18 cellular contexts compared by ENCODE assay signal in the genomic region with DNA sequence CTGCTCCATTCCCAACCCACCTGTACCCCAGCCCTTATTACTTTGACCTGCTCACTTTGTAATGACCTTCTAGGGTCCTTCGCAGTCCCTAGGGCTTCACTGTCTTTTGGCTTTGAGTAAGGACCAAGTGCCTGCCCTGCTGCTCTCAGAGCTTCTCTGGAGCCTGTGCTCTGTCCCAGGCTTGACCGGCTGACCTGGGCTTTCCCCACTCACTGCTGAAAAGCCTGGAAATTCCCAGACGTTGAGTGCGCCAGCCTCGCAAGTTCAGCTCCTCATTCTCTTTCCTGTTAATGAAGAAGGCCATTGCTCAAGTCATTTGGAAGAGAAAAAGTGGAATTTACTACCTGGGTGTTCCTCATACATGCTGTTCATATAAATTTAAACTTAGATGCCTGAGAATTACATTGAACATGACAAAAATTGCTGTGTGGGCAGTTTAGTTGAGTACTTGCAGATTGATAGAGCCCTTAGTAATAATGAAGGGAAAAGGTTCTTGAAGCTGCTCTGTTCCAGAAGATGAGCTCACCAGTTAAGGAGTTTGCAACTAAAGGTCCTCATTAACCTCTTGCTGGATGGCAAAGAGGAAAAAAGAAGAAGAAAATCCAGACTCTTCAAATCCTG.
DNase-seq lines count a peak whose midpoint lies in the region; ATAC-seq and TF ChIP-seq lines count a peak whose summit lies in the region.
"Had no signal": no experiment of that assay in that cellular context is flagged by ENCODE, and none has a peak within 500 bp of the region (broad histone marks: within the 10 kb centered on the region; RNA-seq: fewer than 3 reads in every experiment).

No MANE protein-coding gene starts in this region.

- no peak for TF ChIP-seq POLR2A in breast epithelium (IDR thresholded peaks at IDR 0.05)

- no peaks in the 10 kb centered on the region for H3K27me3 ChIP-seq in breast epithelium
- H3K27me3 ChIP-seq in left lung = no peaks in the 10 kb centered on the region
- no peaks in the 10 kb centered on the region for H3K27me3 ChIP-seq in upper lobe of right lung
- H3K27me3 ChIP-seq: ascending aorta, neutrophil, tibial artery had no signal

- TF ChIP-seq CTCF in breast epithelium (IDR thresholded peaks at IDR 0.05) = no peak
- TF ChIP-seq CTCF in MCF 10A (IDR thresholded peaks at IDR 0.05; ENCODE audit: unreplicated experiment) = no peak
- TF ChIP-seq CTCF in epithelial cell of esophagus (IDR thresholded peaks at IDR 0.05; ENCODE audit: insufficient read depth, low read depth, low read length, missing control alignments) = no peak
- no peak for TF ChIP-seq CTCF in left lung (IDR thresholded peaks at IDR 0.05)
- no peak for TF ChIP-seq CTCF in upper lobe of right lung (IDR thresholded peaks at IDR 0.05)

- CTCF ChIA-PET in MCF 10A (lab: Yijun Ruan, JAX) = interaction anchor here (0.6 kb wide), 2 partner anchors 16 to 35 kb away, joined by 4 read pairs; no protein-coding TSS in a partner anchor

- no peak overlapping the region for H3K4me3 Mint-ChIP-seq in MCF 10A (ENCODE audit: unreplicated experiment)
- H3K4me3 Mint-ChIP-seq: activated CD4-positive, alpha-beta T cell treated with anti-CD3 and anti-CD28 coated beads for 36 hours; activated T-cell treated with anti-CD3 and anti-CD28 coated beads, Interleukin-2, amount 50 U/mL, for 72 hours; memory B cell had no signal

- H3K36me3 ChIP-seq in breast epithelium = no peaks in the 10 kb centered on the region
- H3K36me3 ChIP-seq in left lung = no peaks in the 10 kb centered on the region
- no peaks in the 10 kb centered on the region for H3K36me3 ChIP-seq in upper lobe of right lung
- H3K36me3 ChIP-seq: ascending aorta, neutrophil, tibial artery had no signal

- no peak overlapping the region for H3K27ac Mint-ChIP-seq in MCF 10A (ENCODE audit: low read depth, unreplicated experiment)
- H3K27ac Mint-ChIP-seq: activated CD4-positive, alpha-beta T cell treated with anti-CD3 and anti-CD28 coated beads for 36 hours; activated T-cell treated with anti-CD3 and anti-CD28 coated beads, Interleukin-2, amount 50 U/mL, for 72 hours; memory B cell had no signal

- H3K36me3 Mint-ChIP-seq in MCF 10A (ENCODE audit: insufficient read depth, unreplicated experiment) = peaks cover 7% of the 10 kb centered on the region

- H3K27me3 Mint-ChIP-seq in MCF 10A (ENCODE audit: insufficient read depth, unreplicated experiment) = no peaks in the 10 kb centered on the region
- H3K27me3 Mint-ChIP-seq: activated CD4-positive, alpha-beta T cell treated with anti-CD3 and anti-CD28 coated beads for 36 hours; memory B cell had no signal

- H3K27ac ChIP-seq in breast epithelium (peak overlapping the region; percentile 19 to 64), left lung (no peak overlapping the region), upper lobe of right lung (no peak overlapping the region)
- H3K27ac ChIP-seq: ascending aorta, neutrophil, tibial artery had no signal

- BruUV-seq in MCF 10A (replicated peaks; lab: Mats Ljungman, UMichigan) = no TSS peak

- DNase-seq in breast epithelium (ENCODE audit: low spot score in 2 of 2) = no peak
- DNase-seq in MCF 10A (ENCODE audit: unreplicated experiment) = no peak
- peak; percentile 38 for DNase-seq in epithelial cell of esophagus (ENCODE audit: low read depth)
- DNase-seq in left lung = peak in 1 of 2 donors; percentile 46
- DNase-seq in upper lobe of right lung = no peak
- DNase-seq in D341Med (ENCODE audit: low spot score) = no peak
- DNase-seq: activated CD4-positive, alpha-beta T cell treated with anti-CD3 and anti-CD28 coated beads for 36 hours; activated T-cell treated with anti-CD3 and anti-CD28 coated beads, Interleukin-2, amount 50 U/mL, for 72 hours; COR-L47; NCI-H1417; NCI-H510A treated with DMSO at 0.1 percent for 48 hours; T-helper 2 cell; tibial artery had no signal

- H3K9me3 ChIP-seq in breast epithelium (no peaks in the 10 kb centered on the region), left lung (no peaks in the 10 kb centered on the region), upper lobe of right lung (no peaks in the 10 kb centered on the region)
- H3K9me3 ChIP-seq: ascending aorta, neutrophil, tibial artery had no signal

- intact Hi-C loops in breast epithelium (cut with DNase I; ENCODE audit: low total_unique reads) = loop anchor here (10.0 kb wide), 1 partner anchor 255 kb away; no protein-coding TSS in a partner anchor
- intact Hi-C loops in MCF 10A (cut with micrococcal nuclease) = no loop called here
- intact Hi-C loops in left lung (cut with DNase I) = no loop called here
- intact Hi-C loops in upper lobe of right lung (cut with DNase I) = no loop called here

- no peaks in the 10 kb centered on the region for H3K4me1 Mint-ChIP-seq in MCF 10A (ENCODE audit: insufficient read depth, unreplicated experiment)

- H3K4me3 ChIP-seq in breast epithelium = no peak overlapping the region
- H3K4me3 ChIP-seq in epithelial cell of esophagus (ENCODE audit: low read length) = no peak overlapping the region
- no peak overlapping the region for H3K4me3 ChIP-seq in left lung
- H3K4me3 ChIP-seq in upper lobe of right lung = no peak overlapping the region
- H3K4me3 ChIP-seq: ascending aorta, tibial artery had no signal

- no peaks in the 10 kb centered on the region for H3K9me3 Mint-ChIP-seq in MCF 10A (ENCODE audit: unreplicated experiment)
- H3K9me3 Mint-ChIP-seq: activated T-cell treated with anti-CD3 and anti-CD28 coated beads, Interleukin-2, amount 50 U/mL, for 72 hours; memory B cell had no signal

- POLR2A ChIA-PET in MCF 10A (lab: Yijun Ruan, JAX) = no interaction called here

- ATAC-seq in left lung (peak; percentile 85), upper lobe of right lung (peak; percentile 48), GM21390 (IDR thresholded peaks at IDR 0.05; ENCODE audit: unreplicated experiment) (no peak), GM19035 (IDR thresholded peaks at IDR 0.05; ENCODE audit: unreplicated experiment) (no peak)
- ATAC-seq: activated CD4-positive, alpha-beta T cell treated with anti-CD3 and anti-CD28 coated beads for 36 hours; activated T-cell treated with anti-CD3 and anti-CD28 coated beads, Interleukin-2, amount 50 U/mL, for 72 hours had no signal

- H3K4me1 ChIP-seq in breast epithelium (peaks cover 0 to 3% of the 10 kb centered on the region in 2 donors), left lung (no peaks in the 10 kb centered on the region), upper lobe of right lung (no peaks in the 10 kb centered on the region)
- H3K4me1 ChIP-seq: ascending aorta, tibial artery had no signal

Comparison
In these comparisons a context has a peak if more than half of its experiments do, and no peak if none do; other contexts are left out.
1. H3K27ac ChIP-seq: peak in breast epithelium (2 of 2); none in left lung (0 of 2) and upper lobe of right lung (single experiment).
2. ATAC-seq: peak in left lung (single experiment) and upper lobe of right lung (single experiment); none in GM21390 (single experiment) and GM19035 (single experiment).